ENCODE assay signal across 8 cellular contexts in the genomic region with DNA sequence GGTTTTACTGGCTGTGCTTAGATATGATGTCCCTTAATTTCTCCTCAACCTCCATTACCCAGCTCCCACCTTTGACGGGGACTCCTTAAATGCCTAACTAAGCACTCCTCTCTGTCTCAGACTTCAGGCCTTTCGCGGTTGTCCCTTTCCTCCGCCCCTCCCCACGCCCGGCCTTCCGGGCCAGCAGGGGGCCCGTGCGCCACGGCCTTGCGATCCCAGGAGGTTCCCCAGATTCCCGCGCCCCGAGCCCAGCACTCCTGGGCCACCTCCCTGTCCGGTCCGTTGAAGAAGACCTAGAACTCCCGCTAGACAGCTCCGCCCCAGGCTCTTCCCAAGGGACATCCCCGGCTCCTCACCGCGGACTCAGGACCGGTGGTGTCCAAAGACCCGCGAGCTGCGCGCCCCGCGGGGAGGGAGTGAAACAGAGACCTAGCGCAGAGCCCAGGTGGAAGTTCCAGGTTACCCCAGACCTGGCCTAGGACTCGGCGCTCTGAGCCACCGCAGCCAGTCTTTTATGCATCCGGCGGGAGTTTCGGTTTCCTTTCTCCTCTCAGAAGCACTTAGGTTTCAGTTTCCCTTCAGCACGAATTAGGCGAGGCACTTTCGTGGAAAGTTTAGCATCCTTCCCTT. TPM values are rescaled to one million over a fixed set of nuclear protein-coding genes. Genes with fewer than 3 reads are reported as not detected.
A peak's percentile ranks its signal among the peaks of the same experiment; 100 is the strongest.
DNase-seq lines count a peak whose midpoint lies in the region; ATAC-seq, FAIRE-seq and TF ChIP-seq lines count a peak whose summit lies in the region.

A gene with protein sequence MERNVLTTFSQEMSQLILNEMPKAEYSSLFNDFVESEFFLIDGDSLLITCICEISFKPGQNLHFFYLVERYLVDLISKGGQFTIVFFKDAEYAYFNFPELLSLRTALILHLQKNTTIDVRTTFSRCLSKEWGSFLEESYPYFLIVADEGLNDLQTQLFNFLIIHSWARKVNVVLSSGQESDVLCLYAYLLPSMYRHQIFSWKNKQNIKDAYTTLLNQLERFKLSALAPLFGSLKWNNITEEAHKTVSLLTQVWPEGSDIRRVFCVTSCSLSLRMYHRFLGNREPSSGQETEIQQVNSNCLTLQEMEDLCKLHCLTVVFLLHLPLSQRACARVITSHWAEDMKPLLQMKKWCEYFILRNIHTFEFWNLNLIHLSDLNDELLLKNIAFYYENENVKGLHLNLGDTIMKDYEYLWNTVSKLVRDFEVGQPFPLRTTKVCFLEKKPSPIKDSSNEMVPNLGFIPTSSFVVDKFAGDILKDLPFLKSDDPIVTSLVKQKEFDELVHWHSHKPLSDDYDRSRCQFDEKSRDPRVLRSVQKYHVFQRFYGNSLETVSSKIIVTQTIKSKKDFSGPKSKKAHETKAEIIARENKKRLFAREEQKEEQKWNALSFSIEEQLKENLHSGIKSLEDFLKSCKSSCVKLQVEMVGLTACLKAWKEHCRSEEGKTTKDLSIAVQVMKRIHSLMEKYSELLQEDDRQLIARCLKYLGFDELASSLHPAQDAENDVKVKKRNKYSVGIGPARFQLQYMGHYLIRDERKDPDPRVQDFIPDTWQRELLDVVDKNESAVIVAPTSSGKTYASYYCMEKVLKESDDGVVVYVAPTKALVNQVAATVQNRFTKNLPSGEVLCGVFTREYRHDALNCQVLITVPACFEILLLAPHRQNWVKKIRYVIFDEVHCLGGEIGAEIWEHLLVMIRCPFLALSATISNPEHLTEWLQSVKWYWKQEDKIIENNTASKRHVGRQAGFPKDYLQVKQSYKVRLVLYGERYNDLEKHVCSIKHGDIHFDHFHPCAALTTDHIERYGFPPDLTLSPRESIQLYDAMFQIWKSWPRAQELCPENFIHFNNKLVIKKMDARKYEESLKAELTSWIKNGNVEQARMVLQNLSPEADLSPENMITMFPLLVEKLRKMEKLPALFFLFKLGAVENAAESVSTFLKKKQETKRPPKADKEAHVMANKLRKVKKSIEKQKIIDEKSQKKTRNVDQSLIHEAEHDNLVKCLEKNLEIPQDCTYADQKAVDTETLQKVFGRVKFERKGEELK (N-terminal part only) (minus strand): TSS at position 487 of the 630 bp plus-strand sequence. CDS start 7,493 bp downstream, outside the sequence.

- H3K4me3 ChIP-seq in Panc1 (ENCODE audit: low read depth in 2 of 2, low read length in 2 of 2) (peak within 1 kb of the TSS; percentile 82 to 83), fibroblast of the aortic adventitia (ENCODE audit: low read depth, low read length) (peak within 1 kb of the TSS; percentile 84)

- TF ChIP-seq CTCF in Calu3 (IDR thresholded peaks at IDR 0.05; ENCODE audit: unreplicated experiment) (peak; percentile 46), Panc1 (IDR thresholded peaks at IDR 0.05) (peak; percentile 48), fibroblast of the aortic adventitia (IDR thresholded peaks at IDR 0.05; ENCODE audit: insufficient read depth, low read length) (peak; percentile 68), nephron (IDR thresholded peaks at IDR 0.05; ENCODE audit: unreplicated experiment in 3 of 3) (peak; percentile 44 to 51 (median 47))

- H3K27me3 ChIP-seq in Panc1 (ENCODE audit: control insufficient read depth, insufficient read depth, low read length) = no peaks in the 10 kb centered on the region

- in situ Hi-C loops in Panc1 (cut with HindIII; ENCODE audit: low pct_unique_long_range_greater_than_20kb, low sequenced_read_pairs) = no loop called here

- peaks cover 18% of the 10 kb centered on the region for H3K36me3 Mint-ChIP-seq in Calu3 (ENCODE audit: insufficient read depth, unreplicated experiment)
- no peaks in the 10 kb centered on the region for H3K36me3 Mint-ChIP-seq in nephron (ENCODE audit: low read depth)
- no peaks in the 10 kb centered on the region for H3K36me3 Mint-ChIP-seq in stimulated activated naive CD8-positive, alpha-beta T cell treated with anti-CD3 and anti-CD28 coated beads, Interleukin-15, Interleukin-2, amounts not matched to agents 100 ng/mL and 50 ng/mL, for 24 hours (ENCODE audit: low read depth)

- H3K9me3 Mint-ChIP-seq in Calu3 (ENCODE audit: low read depth, unreplicated experiment) (no peaks in the 10 kb centered on the region), nephron (no peaks in the 10 kb centered on the region)
- no peaks in the 10 kb centered on the region for H3K9me3 Mint-ChIP-seq in stimulated activated naive CD8-positive, alpha-beta T cell treated with anti-CD3 and anti-CD28 coated beads, Interleukin-15, Interleukin-2, amounts not matched to agents 100 ng/mL and 50 ng/mL, for 24 hours

- DNase-seq in Calu3 (peak; percentile 77), HTR-8/SVneo (ENCODE audit: insufficient read length, low spot score) (peak; percentile 67), Panc1 (ENCODE audit: low read depth, low spot score) (peak; percentile 17), fibroblast of the aortic adventitia (ENCODE audit: low read depth) (peak; percentile 81)
- peak; percentile 73 for DNase-seq in activated T-helper 9 cell treated with anti-CD3 and anti-CD28 coated beads, Interleukin-2, amount 50 U/mL, for 16 hours (ENCODE audit: low read depth)

- H3K9me3 ChIP-seq in Panc1 (ENCODE audit: control insufficient read depth, insufficient read depth, low read depth, low read length) = no peaks in the 10 kb centered on the region

- intact Hi-C loops in Calu3 (cut with micrococcal nuclease; ENCODE audit: unreplicated experiment) (no loop called here), Panc1 (cut with micrococcal nuclease; ENCODE audit: unreplicated experiment) (no loop called here)

- CTCF ChIA-PET in Calu3 (lab: Charles Lee) (no interaction called here), Panc1 (lab: Charles Lee) (no interaction called here)

- H3K27ac Mint-ChIP-seq in Calu3 (ENCODE audit: unreplicated experiment) (peak within 1 kb of the TSS; percentile 94), nephron (peak within 1 kb of the TSS; percentile 90 to 97 (median 96))
- H3K27ac Mint-ChIP-seq in stimulated activated naive CD8-positive, alpha-beta T cell treated with anti-CD3 and anti-CD28 coated beads, Interleukin-15, Interleukin-2, amounts not matched to agents 100 ng/mL and 50 ng/mL, for 24 hours = peak within 1 kb of the TSS; percentile 94

- H3K36me3 ChIP-seq in Panc1 (ENCODE audit: control insufficient read depth, insufficient read depth, low read length) = no peaks in the 10 kb centered on the region

- H3K4me3 Mint-ChIP-seq in Calu3 (ENCODE audit: low read depth, unreplicated experiment) (peak within 1 kb of the TSS; percentile 86), nephron (peak within 1 kb of the TSS; percentile 91 to 94 (median 92))
- H3K4me3 Mint-ChIP-seq in stimulated activated naive CD8-positive, alpha-beta T cell treated with anti-CD3 and anti-CD28 coated beads, Interleukin-15, Interleukin-2, amounts not matched to agents 100 ng/mL and 50 ng/mL, for 24 hours = peak within 1 kb of the TSS; percentile 88

- BruUV-seq in Calu3 (replicated peaks; lab: Mats Ljungman, UMichigan) = no TSS peak
- BruUV-seq in Panc1 (replicated peaks; lab: Mats Ljungman, UMichigan) = TSS peak; percentile 71

- peaks cover 17% of the 10 kb centered on the region for H3K4me1 Mint-ChIP-seq in Calu3 (ENCODE audit: low read depth, unreplicated experiment)
- H3K4me1 Mint-ChIP-seq in nephron = peaks cover 16% of the 10 kb centered on the region
- peaks cover 49% of the 10 kb centered on the region for H3K4me1 Mint-ChIP-seq in stimulated activated naive CD8-positive, alpha-beta T cell treated with anti-CD3 and anti-CD28 coated beads, Interleukin-15, Interleukin-2, amounts not matched to agents 100 ng/mL and 50 ng/mL, for 24 hours (ENCODE audit: low read depth)

- POLR2A ChIA-PET in Panc1 (lab: Charles Lee) = no interaction called here

- peak; percentile 97 for ATAC-seq in GM21367 (IDR thresholded peaks at IDR 0.05; ENCODE audit: unreplicated experiment)
- ATAC-seq in Panc1 = peak; percentile 95

- no peaks in the 10 kb centered on the region; the same call in 1 of the 2 replicates for H3K4me1 ChIP-seq in Panc1 (ENCODE audit: control insufficient read depth, insufficient read depth, low read length)

- H3K27me3 Mint-ChIP-seq in Calu3 (ENCODE audit: unreplicated experiment) (no peaks in the 10 kb centered on the region), nephron (ENCODE audit: low read depth) (no peaks in the 10 kb centered on the region)
- no peaks in the 10 kb centered on the region for H3K27me3 Mint-ChIP-seq in stimulated activated naive CD8-positive, alpha-beta T cell treated with anti-CD3 and anti-CD28 coated beads, Interleukin-15, Interleukin-2, amounts not matched to agents 100 ng/mL and 50 ng/mL, for 24 hours

- H3K27ac ChIP-seq in Panc1 (ENCODE audit: low read length) = peak within 1 kb of the TSS; percentile 77

- peak; percentile 28 for FAIRE-seq in HTR-8/SVneo (lab: Jason Lieb, UNC)

RNA-seq across cellular contexts. Expression of the gene that starts here (rescaled TPM):
- total RNA-seq in Calu3 (2022) (66.5 and 137 TPM in 2 replicates), Panc1 (2021; ENCODE audit: unreplicated experiment) (10.1 TPM), fibroblast of the aortic adventitia (ENCODE audit: low replicate concordance) (24.8 and 49.0 TPM in 2 replicates)
- polyA plus RNA-seq in Panc1 (2012; ENCODE audit: insufficient read length) = 1.8 TPM

Comparison
In these comparisons a context has a peak if more than half of its experiments do, and no peak if none do; other contexts are left out.
1. Peak in every context shown above with its lines: DNase-seq, ATAC-seq, H3K4me3 ChIP-seq and H3K27ac ChIP-seq.
2. DNase-seq: peak in every context shown above with its lines; median percentile 81 in fibroblast of the aortic adventitia; 77 in Calu3; 73 in activated T-helper 9 cell treated with anti-CD3 and anti-CD28 coated beads, Interleukin-2, amount 50 U/mL, for 16 hours; 67 in HTR-8/SVneo; 17 in Panc1.